ENCODE assay signal across 25 cellular contexts in genomic region chr1:170790175-170790574, GRCh38.
A peak's percentile ranks its signal among the peaks of the same experiment; 100 is the strongest.
DNase-seq lines count a peak whose midpoint lies in the region; ATAC-seq and TF ChIP-seq lines count a peak whose summit lies in the region.
"Had no signal": no experiment of that assay in that cellular context is flagged by ENCODE, and none has a peak within 500 bp of the region (broad histone marks: within the 10 kb centered on the region; RNA-seq: fewer than 3 reads in every experiment).

No MANE protein-coding gene starts in this region.

- peaks cover 6% of the 10 kb centered on the region for H3K4me1 ChIP-seq in psoas muscle
- H3K4me1 ChIP-seq: breast epithelium had no signal

- H3K4me3 ChIP-seq in psoas muscle = no peak overlapping the region
- H3K4me3 ChIP-seq: breast epithelium, MG63, skin epidermis had no signal

- no peak overlapping the region for H3K27ac ChIP-seq in psoas muscle
- H3K27ac ChIP-seq: skin epidermis had no signal

- TF ChIP-seq CTCF in GM13977 (IDR thresholded peaks at IDR 0.05; ENCODE audit: extremely low read depth, insufficient read depth, missing control alignments) (peak; percentile 8), osteocyte (IDR thresholded peaks at IDR 0.05) (peak; percentile 45), psoas muscle (IDR thresholded peaks at IDR 0.05) (no peak)

- ATAC-seq in SK-N-SH treated with all-trans-retinoic acid at 6 μM for 48 hours (peak; percentile 41), psoas muscle (no peak)
- ATAC-seq: natural killer cell, T-cell had no signal

- H3K27me3 ChIP-seq in psoas muscle (ENCODE audit: insufficient read depth in 3 of 3, low read length in 2 of 3) = no peaks in the 10 kb centered on the region
- H3K27me3 ChIP-seq: breast epithelium, MG63 had no signal

- intact Hi-C loops in psoas muscle (cut with DNase I) = loop anchor here in 1 of 2 donors (5.0 kb wide), 1 partner anchor 432 kb away; no protein-coding TSS in a partner anchor

- peak overlapping the region; percentile 67 for H3K27ac Mint-ChIP-seq in osteocyte (ENCODE audit: unreplicated experiment)
- H3K27ac Mint-ChIP-seq: activated T-helper 2 cell treated with anti-CD3 and anti-CD28 coated beads, Interferon-gamma antibody, Interleukin-2, Interleukin-4, amounts not matched to agents 10 μg/mL and 5 μg/mL and 100 μg/mL, durations not matched to agents 14 hours and 24 hours and 36 hours; memory B cell; natural killer cell; stimulated activated naive CD8-positive, alpha-beta T cell treated with anti-CD3 and anti-CD28 coated beads, Interleukin-15, Interleukin-2, amounts not matched to agents 100 ng/mL and 50 ng/mL, for 24 hours; T-cell had no signal

- H3K36me3 Mint-ChIP-seq in osteocyte (ENCODE audit: unreplicated experiment) = peaks cover 3% of the 10 kb centered on the region
- H3K36me3 Mint-ChIP-seq: memory B cell, natural killer cell, T-cell had no signal

- 2 to 16% (median 9%) methylated on average over 2 of the region's 2 CpGs for WGBS in psoas muscle, 3 donors

- no peak overlapping the region for H3K4me3 Mint-ChIP-seq in osteocyte (ENCODE audit: unreplicated experiment)
- H3K4me3 Mint-ChIP-seq: memory B cell; natural killer cell; stimulated activated naive CD8-positive, alpha-beta T cell treated with anti-CD3 and anti-CD28 coated beads, Interleukin-15, Interleukin-2, amounts not matched to agents 100 ng/mL and 50 ng/mL, for 24 hours; T-cell had no signal

- H3K9me3 Mint-ChIP-seq in osteocyte (ENCODE audit: unreplicated experiment) = peaks cover 9% of the 10 kb centered on the region
- H3K9me3 Mint-ChIP-seq: activated T-helper 2 cell treated with anti-CD3 and anti-CD28 coated beads, Interferon-gamma antibody, Interleukin-2, Interleukin-4, amounts not matched to agents 10 μg/mL and 5 μg/mL and 100 μg/mL, durations not matched to agents 14 hours and 24 hours and 36 hours had no signal

- no peaks in the 10 kb centered on the region for H3K36me3 ChIP-seq in psoas muscle (ENCODE audit: insufficient read depth in 1 of 2, low read depth in 1 of 2)
- H3K36me3 ChIP-seq: breast epithelium, MG63 had no signal

- H3K9me3 ChIP-seq in psoas muscle = no peaks in the 10 kb centered on the region
- H3K9me3 ChIP-seq: breast epithelium, MG63 had no signal

- H3K27me3 Mint-ChIP-seq in osteocyte (ENCODE audit: unreplicated experiment) = no peaks in the 10 kb centered on the region

- DNase-seq in GM13977 (ENCODE audit: low spot score) (no peak), globus pallidus (ENCODE audit: low spot score) (peak; percentile 12), osteocyte (ENCODE audit: extremely low spot score, unreplicated experiment) (no peak), mucosa of gallbladder (ENCODE audit: low spot score) (no peak), psoas muscle (no peak), activated gamma-delta T cell (lab: John Stamatoyannopoulos, UW) (no peak)
- no peak for DNase-seq in stimulated activated naive CD4-positive, alpha-beta T cell treated with Interleukin-2 at 50 U/mL for 16 hours (lab: John Stamatoyannopoulos, UW)
- DNase-seq: activated CD4-positive, alpha-beta T cell treated with anti-CD3 and anti-CD28 coated beads for 4 hours; AML-193; cortex of kidney; DMS79 treated with DMSO at 0.1 percent for 48 hours; kidney glomerular epithelial cell; MG63; natural killer cell; NCI-H146; NCI-H526 treated with DMSO at 0.1 percent for 48 hours; SHP77; T-cell; trophoblast cell had no signal

- in situ Hi-C loops in GM13977 (cut with MboI; ENCODE audit: low pct_unique_long_range_greater_than_20kb, low sequenced_read_pairs, unreplicated experiment) = no loop called here

- H3K4me1 Mint-ChIP-seq in osteocyte (ENCODE audit: unreplicated experiment) = peaks cover 35% of the 10 kb centered on the region
- H3K4me1 Mint-ChIP-seq: memory B cell, natural killer cell, T-cell had no signal

TF ChIP-seq in SK-N-SH treated with all-trans-retinoic acid at 6 μM for 48 hours, 23 proteins besides CTCF, POLR2A, EP300 and RAD21:
- TF ChIP-seq TSHZ2 (CRISPR knock-in tag; IDR thresholded peaks at IDR 0.05) = no peak
- TF ChIP-seq ZFP30 (CRISPR knock-in tag; IDR thresholded peaks at IDR 0.05) = no peak
- TF ChIP-seq ISL1 (CRISPR knock-in tag; IDR thresholded peaks at IDR 0.05) = no peak
- TF ChIP-seq ESRRG (CRISPR knock-in tag; IDR thresholded peaks at IDR 0.05) = no peak
- no peak for TF ChIP-seq SNAI2 (CRISPR knock-in tag; IDR thresholded peaks at IDR 0.05)
- no peak for TF ChIP-seq ZC3H10 (CRISPR knock-in tag; IDR thresholded peaks at IDR 0.05)
- no peak for TF ChIP-seq PATZ1 (CRISPR knock-in tag; IDR thresholded peaks at IDR 0.05; ENCODE audit: borderline replicate concordance)
- TF ChIP-seq TOX (CRISPR knock-in tag; IDR thresholded peaks at IDR 0.05; ENCODE audit: borderline replicate concordance) = no peak
- no peak for TF ChIP-seq POU6F1 (CRISPR knock-in tag; IDR thresholded peaks at IDR 0.05; ENCODE audit: borderline replicate concordance, low read depth)
- no peak for TF ChIP-seq PPARA (CRISPR knock-in tag; IDR thresholded peaks at IDR 0.05; ENCODE audit: borderline replicate concordance)
